Comparison of ENCODE assay signal across 8 cellular contexts in the genomic region with DNA sequence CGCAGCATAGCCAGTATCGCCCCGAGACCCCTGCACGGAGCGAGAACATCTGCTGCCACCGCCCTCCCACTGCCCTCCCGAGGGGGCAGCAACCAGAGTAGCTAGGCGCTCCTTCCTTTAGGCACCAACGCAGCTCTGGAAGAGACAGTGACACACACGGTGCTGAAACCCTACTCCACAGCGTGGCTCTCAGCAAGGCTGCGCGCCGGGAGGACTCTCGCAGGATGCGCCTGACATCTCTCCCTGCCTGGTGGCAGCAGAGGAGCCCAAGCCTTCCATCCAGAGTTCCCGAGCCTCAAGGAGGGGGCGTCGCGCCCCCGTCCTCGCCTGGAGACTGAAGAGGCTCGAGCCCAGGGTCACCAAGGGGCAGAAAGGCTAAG. TPM values are rescaled to one million over a fixed set of nuclear protein-coding genes. Genes with fewer than 3 reads are reported as not detected.
A peak's percentile ranks its signal among the peaks of the same experiment; 100 is the strongest.
DNase-seq lines count a peak whose midpoint lies in the region; ATAC-seq and TF ChIP-seq lines count a peak whose summit lies in the region.

No MANE protein-coding gene starts in this region.

- H3K9ac ChIP-seq in HUES64 (ENCODE audit: low read depth, low read length) (0 out of 2 replicates have a peak overlapping the region, but pooled peaks have one; percentile 0), mesendoderm (ENCODE audit: low read length) (peak overlapping the region; percentile 61)

- H2AFZ ChIP-seq in ACC112 (ENCODE audit: low read length, unreplicated experiment), result no peak overlapping the region

- WGBS in HUES64, result 66% methylated on average over 23 of the region's 23 CpGs
- WGBS in mesendoderm (ENCODE audit: extremely low coverage, insufficient coverage, low lambda C conversion rate), result no CpG with 5 or more reads among the region's 23 CpGs
- 70 to 72% methylated on average over 9 to 23 of the region's 23 CpGs for whole genome bisulfite sequencing in lower leg skin, 2 donors
- WGBS in adrenal gland, 4 donors, result 71 to 78% (median 76%) methylated on average over 16 to 23 of the region's 23 CpGs

- intact Hi-C loops in lower leg skin (cut with DNase I; ENCODE audit: low total_unique reads) (no loop called here), adrenal gland (cut with DNase I) (loop anchor here in 1 of 2 donors (5.0 kb wide), 1 partner anchor 79 kb away; a partner anchor contains a TSS)

- H3K56ac ChIP-seq in mesendoderm (ENCODE audit: low read length), result peak overlapping the region; percentile 79

- no peaks in the 10 kb centered on the region for H3K9me3 ChIP-seq in HUES64 (ENCODE audit: insufficient read depth, low read depth, low read length)
- H3K9me3 ChIP-seq in adrenal gland (replicated peaks in 1 of 3), result no peaks in the 10 kb centered on the region

- peak overlapping the region; percentile 32 for H3K4me2 ChIP-seq in mesendoderm (ENCODE audit: low read length)

- H3K4me3 ChIP-seq in ACC112 (ENCODE audit: low read depth, low read length) (peak overlapping the region; percentile 71), HUES64 (ENCODE audit: low read length) (peak overlapping the region; percentile 47), brain microvascular endothelial cell (ENCODE audit: low read depth, low read length) (peak overlapping the region; percentile 46), mesendoderm (ENCODE audit: low read length) (no peak overlapping the region), lower leg skin (ENCODE audit: low read depth, poor library complexity, severe bottlenecking) (no peak overlapping the region), adrenal gland (peak overlapping the region in 1 of 4 donors; percentile 69)

- H3K23ac ChIP-seq in mesendoderm (ENCODE audit: low read length), result no peak overlapping the region

- in situ Hi-C loops in brain microvascular endothelial cell (cut with HindIII; ENCODE audit: low pct_ligation_motif_present, low sequenced_read_pairs), result no loop called here

- no peak overlapping the region for H4K8ac ChIP-seq in mesendoderm (ENCODE audit: low read depth, low read length)

- H4K5ac ChIP-seq in mesendoderm (ENCODE audit: low read length), result no peak overlapping the region

- peaks cover 35% of the 10 kb centered on the region for H3K79me2 ChIP-seq in ACC112 (ENCODE audit: control insufficient read depth, insufficient read depth, low read length, unreplicated experiment)
- peaks cover 54% of the 10 kb centered on the region for H3K79me2 ChIP-seq in mesendoderm (ENCODE audit: control insufficient read depth, insufficient read depth, low read length)

- TF ChIP-seq CTCF in brain microvascular endothelial cell (IDR thresholded peaks at IDR 0.05; ENCODE audit: low read depth, low read length, missing control alignments) (no peak), lower leg skin (IDR thresholded peaks at IDR 0.05) (no peak), adrenal gland (IDR thresholded peaks at IDR 0.05) (no peak)

- no peak for ATAC-seq in GM21529 (IDR thresholded peaks at IDR 0.05; ENCODE audit: unreplicated experiment)

- no peak overlapping the region for H2BK15ac ChIP-seq in mesendoderm (replicated peaks; ENCODE audit: low read depth)

- DNase-seq in brain microvascular endothelial cell (no peak), mesendoderm (peak; percentile 49), lower leg skin (ENCODE audit: low spot score in 2 of 2) (no peak), adrenal gland (no peak), DMS 273 (lab: John Stamatoyannopoulos, UW; ENCODE audit: unreplicated experiment) (no peak)

- no peak for TF ChIP-seq POLR2A in lower leg skin (IDR thresholded peaks at IDR 0.05)
- TF ChIP-seq POLR2A in adrenal gland (IDR thresholded peaks at IDR 0.05), result no peak

- H3K4ac ChIP-seq in mesendoderm (ENCODE audit: low read depth, low read length), result no peak overlapping the region

- H3K4me1 ChIP-seq in ACC112 (ENCODE audit: control insufficient read depth, insufficient read depth, low read length, unreplicated experiment) (peaks cover 13% of the 10 kb centered on the region), HUES64 (ENCODE audit: insufficient read depth, low read length) (peaks cover 15% of the 10 kb centered on the region), mesendoderm (ENCODE audit: control insufficient read depth, low read depth, low read length) (peaks cover 8% of the 10 kb centered on the region), adrenal gland (replicated peaks in 1 of 2) (peaks cover 6 to 39% of the 10 kb centered on the region in 2 donors)

- H3K27ac ChIP-seq in ACC112 (ENCODE audit: low read depth, low read length) (no peak overlapping the region), HUES64 (ENCODE audit: low read depth, low read length) (no peak overlapping the region), brain microvascular endothelial cell (no peak overlapping the region), mesendoderm (ENCODE audit: low read depth, low read length) (no peak overlapping the region), adrenal gland (peak overlapping the region in 2 of 5 donors; percentile 43 to 62)

- H2AK5ac ChIP-seq in mesendoderm (ENCODE audit: low read length), result no peak overlapping the region

- H2BK5ac ChIP-seq in mesendoderm (ENCODE audit: low read length), result no peak overlapping the region

- H3K36me3 ChIP-seq in ACC112 (ENCODE audit: insufficient read depth, low read length) (no peaks in the 10 kb centered on the region), HUES64 (ENCODE audit: insufficient read depth, low read length) (peaks cover 8% of the 10 kb centered on the region; the same call in 1 of the 2 replicates), brain microvascular endothelial cell (replicated peaks) (no peaks in the 10 kb centered on the region), mesendoderm (ENCODE audit: control insufficient read depth, insufficient read depth, low read length) (no peaks in the 10 kb centered on the region), adrenal gland (replicated peaks in 1 of 2) (no peaks in the 10 kb centered on the region)

- H3K79me1 ChIP-seq in mesendoderm (ENCODE audit: low read length), result peaks cover 22% of the 10 kb centered on the region

- H2BK120ac ChIP-seq in mesendoderm (ENCODE audit: low read depth, low read length), result no peak overlapping the region

- H3K27me3 ChIP-seq in ACC112 (ENCODE audit: insufficient read depth, low read length) (no peaks in the 10 kb centered on the region), HUES64 (ENCODE audit: insufficient read depth, low read length) (no peaks in the 10 kb centered on the region), brain microvascular endothelial cell (replicated peaks) (no peaks in the 10 kb centered on the region), mesendoderm (ENCODE audit: insufficient read depth, low read length, poor library complexity) (no peaks in the 10 kb centered on the region), adrenal gland (no peaks in the 10 kb centered on the region)

- H3K18ac ChIP-seq in mesendoderm (ENCODE audit: low read length), result no peak overlapping the region

RNA-seq across cellular contexts. Expression of a gene that starts 2.1 kb away (rescaled TPM):
- 17.4 TPM for polyA plus RNA-seq in HUES64 (2013, experiment 1 of 2)
- polyA plus RNA-seq in HUES64 (2013, experiment 2 of 2), result 19.0 TPM
- polyA plus RNA-seq in mesendoderm (2013, experiment 1 of 2), result 28.5 TPM
- polyA plus RNA-seq in mesendoderm (2013, experiment 2 of 2), result 26.6 TPM
- total RNA-seq in lower leg skin, result 10 to 100 TPM; 21.1 to 40.6 (median 22.1) TPM
- total RNA-seq in adrenal gland, result 10 to 100 TPM in 7 of 8 donors, 1 to 10 TPM in 1; 10.0 to 30.9 (median 15.4) TPM
- polyA plus RNA-seq in adrenal gland, result 10 to 100 TPM in 2 of 3 donors, 1 to 10 TPM in 1; 5.2 to 12.5 (median 10.9) TPM

RNA-seq across cellular contexts. Expression of a gene that starts 58.7 kb away (rescaled TPM):
- polyA plus RNA-seq in HUES64 (2013, experiment 1 of 2), result 46.6 TPM
- 47.5 TPM for polyA plus RNA-seq in HUES64 (2013, experiment 2 of 2)
- 37.1 TPM for polyA plus RNA-seq in mesendoderm (2013, experiment 1 of 2)
- 39.0 TPM for polyA plus RNA-seq in mesendoderm (2013, experiment 2 of 2)
- 10 to 100 TPM; 44.9 to 60.3 (median 49.9) TPM for total RNA-seq in lower leg skin
- 10 to 100 TPM; 29.1 to 47.0 (median 35.6) TPM for total RNA-seq in adrenal gland
- polyA plus RNA-seq in adrenal gland, result 10 to 100 TPM; 17.6 to 23.4 (median 19.2) TPM

Comparison
In these comparisons a context has a peak if more than half of its experiments do, and no peak if none do; other contexts are left out.
1. H3K4me3 ChIP-seq: peak in ACC112 (single experiment), HUES64 (single experiment) and brain microvascular endothelial cell (single experiment); none in mesendoderm (single experiment) and lower leg skin (single experiment).